In genomic region chr6:26457796-26458688, GRCh38 we compare ENCODE assay signal across 8 cellular contexts. TPM values are rescaled to one million over a fixed set of nuclear protein-coding genes. Genes with fewer than 3 reads are reported as not detected.
DNase-seq lines count a peak whose midpoint lies in the region; ATAC-seq and TF ChIP-seq lines count a peak whose summit lies in the region.

BTN2A1 (plus strand) TSS chr6:26457955; CDS start chr6:26458637, 682 bp downstream.

- CTCF ChIA-PET in activated CD4-positive, alpha-beta T cell treated with anti-CD3 and anti-CD28 coated beads for 36 hours (lab: Charles Lee): interaction anchor here (0.5 kb wide), 1 partner anchor 660 kb away, joined by 3 read pairs; no protein-coding TSS in a partner anchor

- peak; percentile 88 for ATAC-seq in GM19324 (IDR thresholded peaks at IDR 0.05; ENCODE audit: low FRiP score, unreplicated experiment)
- ATAC-seq in HG03457 (IDR thresholded peaks at IDR 0.05; ENCODE audit: unreplicated experiment): peak; percentile 92
- peak; percentile 99 for ATAC-seq in activated CD4-positive, alpha-beta T cell treated with anti-CD3 and anti-CD28 coated beads for 36 hours

- H3K4me1 Mint-ChIP-seq in activated CD4-positive, alpha-beta T cell treated with anti-CD3 and anti-CD28 coated beads for 36 hours: peaks cover 45% of the 10 kb centered on the region

- no peaks in the 10 kb centered on the region for H3K27me3 Mint-ChIP-seq in activated CD4-positive, alpha-beta T cell treated with anti-CD3 and anti-CD28 coated beads for 36 hours

- no peaks in the 10 kb centered on the region for H3K9me3 ChIP-seq in BLaER1

- TF ChIP-seq CTCF in coronary artery (IDR thresholded peaks at IDR 0.05): no peak

- peak within 1 kb of the TSS; percentile 93 for H3K9ac ChIP-seq in BLaER1

- intact Hi-C loops in activated CD4-positive, alpha-beta T cell treated with anti-CD3 and anti-CD28 coated beads for 36 hours (cut with DNase I, micrococcal nuclease): loop anchor here (1.0 to 5.0 kb wide), 7 partner anchors 15 to 79 kb away; partner anchors contain the start of genes BTN3A3 (in 2 of the 2), BTN2A2 (in 1 of the 2), BTN3A1 (in 1 of the 2) and HMGN4 (in 1 of the 2)

- peaks cover 34% of the 10 kb centered on the region; the same call in 1 of the 2 replicates for H4K20me1 ChIP-seq in BLaER1

- DNase-seq in NCI-H524 (lab: John Stamatoyannopoulos, UW) (peak; percentile 84 to 89), coronary artery (ENCODE audit: low spot score) (peak; percentile 86)
- DNase-seq in activated CD4-positive, alpha-beta T cell treated with anti-CD3 and anti-CD28 coated beads for 36 hours: peak; percentile 76
- DNase-seq in stimulated activated CD4-positive, alpha-beta T cell treated with anti-CD3 and anti-CD28 coated beads, Interleukin-1b, Interleukin-23, amount 100 ng/mL, for 1 hour (ENCODE audit: low read depth in 2 of 2): peak; percentile 16 to 23

- H3K4me3 ChIP-seq in BLaER1: peak within 1 kb of the TSS; percentile 89
- peak within 1 kb of the TSS; percentile 80 for H3K4me3 ChIP-seq in coronary artery

- H3K36me3 ChIP-seq in BLaER1: peaks cover 41% of the 10 kb centered on the region

- H3K4me3 Mint-ChIP-seq in activated CD4-positive, alpha-beta T cell treated with anti-CD3 and anti-CD28 coated beads for 36 hours: peak within 1 kb of the TSS; percentile 87

- peak within 1 kb of the TSS; percentile 89 for H3K4me2 ChIP-seq in BLaER1

- H3K4me1 ChIP-seq in BLaER1: peaks cover 67% of the 10 kb centered on the region

- H3K27ac Mint-ChIP-seq in activated CD4-positive, alpha-beta T cell treated with anti-CD3 and anti-CD28 coated beads for 36 hours: peak within 1 kb of the TSS; percentile 97

- H3K27me3 ChIP-seq in BLaER1 (no peaks in the 10 kb centered on the region), layer of hippocampus (ENCODE audit: control insufficient read depth, insufficient read depth, low read length) (no peaks in the 10 kb centered on the region)

- POLR2A ChIA-PET in activated CD4-positive, alpha-beta T cell treated with anti-CD3 and anti-CD28 coated beads for 36 hours (lab: Charles Lee): interaction anchor here (0.5 kb wide), 1 partner anchor 119 kb away, joined by 3 read pairs; no protein-coding TSS in a partner anchor

- no peaks in the 10 kb centered on the region for H3K9me3 Mint-ChIP-seq in activated CD4-positive, alpha-beta T cell treated with anti-CD3 and anti-CD28 coated beads for 36 hours (ENCODE audit: low read depth)

- H3K36me3 Mint-ChIP-seq in activated CD4-positive, alpha-beta T cell treated with anti-CD3 and anti-CD28 coated beads for 36 hours (ENCODE audit: low read depth): peaks cover 37% of the 10 kb centered on the region

- peak within 1 kb of the TSS; percentile 95 for H3K27ac ChIP-seq in BLaER1
- peak within 1 kb of the TSS; percentile 85 to 89 for H3K27ac ChIP-seq in coronary artery
- H3K27ac ChIP-seq in layer of hippocampus (ENCODE audit: low read depth, low read length): peak within 1 kb of the TSS; percentile 91

RNA-seq across cellular contexts. Expression of gene BTN2A1, which starts in this region (rescaled TPM):
- total RNA-seq in activated CD4-positive, alpha-beta T cell treated with anti-CD3 and anti-CD28 coated beads for 36 hours: 10 to 100 TPM; 17.3 to 17.5 TPM

Comparison
In these comparisons a context has a peak if more than half of its experiments do, and no peak if none do; other contexts are left out.
1. Peak in every context shown above with its lines: DNase-seq, ATAC-seq, H3K4me3 ChIP-seq and H3K27ac ChIP-seq.
2. DNase-seq: peak in every context shown above with its lines; median percentile 86 in NCI-H524; 86 in coronary artery; 76 in activated CD4-positive, alpha-beta T cell treated with anti-CD3 and anti-CD28 coated beads for 36 hours; 20 in stimulated activated CD4-positive, alpha-beta T cell treated with anti-CD3 and anti-CD28 coated beads, Interleukin-1b, Interleukin-23, amount 100 ng/mL, for 1 hour.